In genomic region chr15:74610302-74610951, GRCh38 we compare ENCODE assay signal across 18 cellular contexts. TPM values are rescaled to one million over a fixed set of nuclear protein-coding genes. Genes with fewer than 3 reads are reported as not detected.
A peak's percentile ranks its signal among the peaks of the same experiment; 100 is the strongest.
DNase-seq lines count a peak whose midpoint lies in the region; FAIRE-seq and TF ChIP-seq lines count a peak whose summit lies in the region.
"Had no signal": no experiment of that assay in that cellular context is flagged by ENCODE, and none has a peak within 500 bp of the region (broad histone marks: within the 10 kb centered on the region; RNA-seq: fewer than 3 reads in every experiment).

No MANE protein-coding gene starts in this region.

- 47 to 62% (median 61%) methylated on average over 7 of the region's 7 CpGs for WGBS in small intestine, 3 donors

- peaks cover 2% of the 10 kb centered on the region for H3K4me1 Mint-ChIP-seq in neural progenitor cell

- no peak overlapping the region for H3K27ac Mint-ChIP-seq in neural progenitor cell
- H3K27ac Mint-ChIP-seq: B cell; effector memory CD8-positive, alpha-beta T cell; stimulated activated effector memory CD8-positive, alpha-beta T cell treated with anti-CD3 and anti-CD28 coated beads, Interleukin-12 subunit alpha, Interleukin-12 subunit beta, amount 100 ng/mL, for 72 hours had no signal

- H3K4me1 ChIP-seq in neural progenitor cell (peaks cover 14% of the 10 kb centered on the region), small intestine (ENCODE audit: control insufficient read depth in 2 of 2, insufficient read depth in 1 of 2, low read depth in 1 of 2, low read length in 1 of 2) (no peaks in the 10 kb centered on the region)
- H3K4me1 ChIP-seq: HAP-1 had no signal

- TF ChIP-seq CTCF in neural progenitor cell (IDR thresholded peaks at IDR 0.05) (no peak), GM13977 (IDR thresholded peaks at IDR 0.05; ENCODE audit: extremely low read depth, insufficient read depth, missing control alignments) (no peak)

- H3K27me3 ChIP-seq in neural progenitor cell: peaks cover 10% of the 10 kb centered on the region
- no peaks in the 10 kb centered on the region for H3K27me3 ChIP-seq in small intestine (ENCODE audit: control insufficient read depth in 2 of 2, insufficient read depth in 2 of 2, low read length in 2 of 2)
- H3K27me3 ChIP-seq: tibial artery had no signal

- H3K4me3 ChIP-seq in neural progenitor cell (no peak overlapping the region), small intestine (ENCODE audit: low read depth in 1 of 2, low read length in 2 of 2) (no peak overlapping the region)
- H3K4me3 ChIP-seq: HAP-1, tibial artery had no signal

- no peak for FAIRE-seq in small intestine (lab: Jason Lieb, UNC)

- no peak overlapping the region for H3K4me2 ChIP-seq in neural progenitor cell

- H3K4me3 Mint-ChIP-seq in neural progenitor cell: no peak overlapping the region
- H3K4me3 Mint-ChIP-seq: B cell; effector memory CD8-positive, alpha-beta T cell; stimulated activated effector memory CD8-positive, alpha-beta T cell treated with anti-CD3 and anti-CD28 coated beads, Interleukin-12 subunit alpha, Interleukin-12 subunit beta, amount 100 ng/mL, for 72 hours had no signal

- H3K36me3 ChIP-seq in neural progenitor cell (no peaks in the 10 kb centered on the region), small intestine (ENCODE audit: control insufficient read depth in 2 of 2, insufficient read depth in 2 of 2, low read length in 2 of 2) (no peaks in the 10 kb centered on the region)
- H3K36me3 ChIP-seq: HAP-1, tibial artery had no signal

- no peaks in the 10 kb centered on the region for H3K36me3 Mint-ChIP-seq in neural progenitor cell

- peak; percentile 87 for TF ChIP-seq POLR2A in erythroblast (IDR thresholded peaks at IDR 0.05; ENCODE audit: low read length)

- H3K9ac ChIP-seq in neural progenitor cell: peak overlapping the region; percentile 20

- no peaks in the 10 kb centered on the region for H4K20me1 ChIP-seq in neural progenitor cell (ENCODE audit: low read depth)

- H3K9me3 ChIP-seq in neural progenitor cell (ENCODE audit: low read depth): no peaks in the 10 kb centered on the region
- no peaks in the 10 kb centered on the region for H3K9me3 ChIP-seq in small intestine (ENCODE audit: control insufficient read depth, low read depth)
- H3K9me3 ChIP-seq: HAP-1, tibial artery had no signal

- in situ Hi-C loops in GM13977 (cut with MboI; ENCODE audit: low pct_unique_long_range_greater_than_20kb, low sequenced_read_pairs, unreplicated experiment): no loop called here

- DNase-seq in HUDEP-2 (lab: John Stamatoyannopoulos, UW; ENCODE audit: unreplicated experiment in 76 of 76): peak in 75 of 76 experiments; percentile 37 to 100 (median 98)
- peak; percentile 35 for DNase-seq in RPMI8226
- peak; percentile 99 to 100 for DNase-seq in erythroblast (lab: John Stamatoyannopoulos, UW)
- no peak for DNase-seq in neural progenitor cell (ENCODE audit: low spot score)
- DNase-seq in small intestine: no peak
- no peak for DNase-seq in GM13977 (ENCODE audit: low spot score)
- no peak for DNase-seq in NCI-H748 (lab: John Stamatoyannopoulos, UW; ENCODE audit: unreplicated experiment)
- DNase-seq: activated CD8-positive, alpha-beta memory T cell treated with anti-CD3 and anti-CD28 coated beads, Interleukin-2, amount 50 U/mL, for 4 hours; cerebellar nuclear complex; DMS53; effector memory CD8-positive, alpha-beta T cell; NCI-H1417 treated with DMSO at 0.1 percent for 48 hours; SHP77 treated with DMSO at 0.1 percent for 48 hours; stimulated activated CD4-positive, alpha-beta T cell treated with anti-CD3 and anti-CD28 coated beads, Interleukin-12 subunit alpha, Interleukin-12 subunit beta, amount 100 ng/mL, for 4 hours; tibial artery had no signal

- H3F3A ChIP-seq in neural progenitor cell (ENCODE audit: low read depth): peaks cover 20% of the 10 kb centered on the region

- H3K27ac ChIP-seq in neural progenitor cell (no peak overlapping the region), small intestine (ENCODE audit: low read depth in 1 of 2, low read length in 1 of 2) (no peak overlapping the region)
- H3K27ac ChIP-seq: tibial artery had no signal

- no peaks in the 10 kb centered on the region for H3K79me2 ChIP-seq in neural progenitor cell (ENCODE audit: low read depth)

- no peak overlapping the region for H2AFZ ChIP-seq in neural progenitor cell (replicated peaks)

- peaks cover 9% of the 10 kb centered on the region for H3K27me3 Mint-ChIP-seq in neural progenitor cell (ENCODE audit: insufficient read depth, low read depth)
- H3K27me3 Mint-ChIP-seq: B cell; effector memory CD8-positive, alpha-beta T cell had no signal

- no peaks in the 10 kb centered on the region for H3K9me3 Mint-ChIP-seq in neural progenitor cell
- H3K9me3 Mint-ChIP-seq: effector memory CD8-positive, alpha-beta T cell; stimulated activated effector memory CD8-positive, alpha-beta T cell treated with anti-CD3 and anti-CD28 coated beads, Interleukin-12 subunit alpha, Interleukin-12 subunit beta, amount 100 ng/mL, for 72 hours had no signal

RNA-seq across cellular contexts. Expression of gene CLK3, which starts 5.2 kb away (rescaled TPM):
- 66.1 and 106 TPM in 2 replicates for total RNA-seq in neural progenitor cell (ENCODE audit: low replicate concordance)
- 10 to 100 TPM; 47.8 to 84.5 (median 73.2) TPM for polyA plus RNA-seq in small intestine

Comparison
In these comparisons a context has a peak if more than half of its experiments do, and no peak if none do; other contexts are left out.
1. DNase-seq: peak in HUDEP-2 (75 of 76), RPMI8226 (single experiment) and erythroblast (2 of 2); none in neural progenitor cell (single experiment), small intestine (single experiment), GM13977 (single experiment) and NCI-H748 (single experiment).